In the genomic region with DNA sequence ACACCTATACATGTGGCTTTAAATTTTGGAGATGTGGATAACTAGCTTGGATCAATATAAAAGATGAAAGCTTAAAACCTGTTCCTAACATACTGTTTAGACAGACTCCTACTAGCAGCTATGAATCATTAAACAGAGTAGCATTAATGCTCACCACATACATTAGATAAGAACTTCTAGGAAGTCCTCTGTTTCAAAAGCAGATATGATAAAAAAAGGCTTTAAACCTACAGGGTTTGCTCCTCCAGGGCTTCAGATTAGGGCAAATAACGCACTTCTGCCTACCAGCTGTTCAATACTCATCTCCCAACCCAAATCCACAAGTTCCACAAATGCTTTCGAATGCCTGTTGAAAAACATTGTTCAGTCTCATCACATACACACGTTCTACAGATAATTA, we compare ENCODE assay signal across 8 cellular contexts. TPM values are rescaled to one million over a fixed set of nuclear protein-coding genes. Genes with fewer than 3 reads are reported as not detected.
A peak's percentile ranks its signal among the peaks of the same experiment; 100 is the strongest.
DNase-seq lines count a peak whose midpoint lies in the region; ATAC-seq, FAIRE-seq and TF ChIP-seq lines count a peak whose summit lies in the region.

No MANE protein-coding gene starts in this region.

- peak overlapping the region; percentile 37 for H3K27ac Mint-ChIP-seq in HFFc6
- H3K27ac Mint-ChIP-seq in activated naive CD8-positive, alpha-beta T cell, result peak overlapping the region; percentile 75

- H3K27ac ChIP-seq in A549 (peak overlapping the region; percentile 92 to 99; a peak in 4 of 6 replicates), tibial artery (peak overlapping the region; percentile 86 to 88)

- DNase-seq in A549 (ENCODE audit: low read depth in 1 of 2, low spot score in 1 of 2), result no peak
- DNase-seq in HFFc6, result peak; percentile 11
- no peak for DNase-seq in kidney epithelial cell (ENCODE audit: low read depth)
- no peak for DNase-seq in tibial artery
- no peak for DNase-seq in stimulated activated CD8-positive, alpha-beta memory T cell treated with anti-CD3 and anti-CD28 coated beads, Interleukin-4, amount 100 ng/mL, for 48 hours

- H3K9me3 Mint-ChIP-seq in HFFc6, result no peaks in the 10 kb centered on the region
- no peaks in the 10 kb centered on the region for H3K9me3 Mint-ChIP-seq in activated naive CD8-positive, alpha-beta T cell (ENCODE audit: low read depth)

- POLR2A ChIA-PET in A549 (lab: Yijun Ruan, JAX), result no interaction called here

- H3K4me3 Mint-ChIP-seq in HFFc6, result peak overlapping the region; percentile 84
- no peak overlapping the region for H3K4me3 Mint-ChIP-seq in activated naive CD8-positive, alpha-beta T cell

- ATAC-seq in A549 (no peak), HG03039 (IDR thresholded peaks at IDR 0.05; ENCODE audit: unreplicated experiment) (no peak), HG02571 (IDR thresholded peaks at IDR 0.05; ENCODE audit: unreplicated experiment) (no peak)

- no peak for TF ChIP-seq EP300 in A549 (IDR thresholded peaks at IDR 0.05)

- peak overlapping the region; percentile 94 for H3K4me2 ChIP-seq in A549

- CTCF ChIA-PET in A549 (lab: Yijun Ruan, JAX), result interaction anchor here (0.6 to 5.6 kb wide), 3 partner anchors 18 to 172 kb away, joined by 3 to 33 read pairs (median 3); no protein-coding TSS in a partner anchor

- no peak for TF ChIP-seq RAD21 in A549 (conservative IDR thresholded peaks at IDR 0.05 in 1 of 2, IDR thresholded peaks at IDR 0.05 in 1 of 2)

- TF ChIP-seq CTCF in A549 (IDR thresholded peaks at IDR 0.05) (no peak), HFFc6 (IDR thresholded peaks at IDR 0.05) (no peak), kidney epithelial cell (IDR thresholded peaks at IDR 0.05; ENCODE audit: insufficient read depth, low read length, poor library complexity, severe bottlenecking) (no peak), tibial artery (IDR thresholded peaks at IDR 0.05) (no peak)

- intact Hi-C loops in tibial artery (cut with DNase I; ENCODE audit: low total_unique reads), result loop anchor here (5.0 kb wide), 1 partner anchor 169 kb away; no protein-coding TSS in a partner anchor

- WGBS in A549 (ENCODE audit: missing lambda C conversion rate), result 18% methylated on average over 3 of the region's 3 CpGs

- H3K4me1 Mint-ChIP-seq in HFFc6 (ENCODE audit: low read depth), result 0 out of 2 replicates have a peak, but pooled peaks cover 9% of the 10 kb centered on the region
- H3K4me1 Mint-ChIP-seq in activated naive CD8-positive, alpha-beta T cell (ENCODE audit: low read depth), result peaks cover 14% of the 10 kb centered on the region

- H3K27me3 ChIP-seq in kidney epithelial cell (ENCODE audit: control insufficient read depth, insufficient read depth, low read length) (no peaks in the 10 kb centered on the region), tibial artery (no peaks in the 10 kb centered on the region)

- H3K36me3 ChIP-seq in kidney epithelial cell (ENCODE audit: control insufficient read depth, insufficient read depth, low read length) (no peaks in the 10 kb centered on the region), tibial artery (no peaks in the 10 kb centered on the region)

- no peaks in the 10 kb centered on the region for H3K27me3 Mint-ChIP-seq in HFFc6 (ENCODE audit: insufficient read depth)
- no peaks in the 10 kb centered on the region for H3K27me3 Mint-ChIP-seq in activated naive CD8-positive, alpha-beta T cell

- H3K4me3 ChIP-seq in A549 (peak overlapping the region; percentile 96), kidney epithelial cell (ENCODE audit: low read depth, low read length) (peak overlapping the region; percentile 90), tibial artery (peak overlapping the region; percentile 86 to 98)

- H3K9me3 ChIP-seq in A549 (no peaks in the 10 kb centered on the region), tibial artery (no peaks in the 10 kb centered on the region)

- H3K4me1 ChIP-seq in A549 (peaks cover 35% of the 10 kb centered on the region; the same call in 2 of the 3 replicates), tibial artery (peaks cover 0 to 50% (median 31%) of the 10 kb centered on the region in 4 donors)

- no peak for TF ChIP-seq POLR2A in A549 (IDR thresholded peaks at IDR 0.05; ENCODE audit: low read length)

- H3K36me3 Mint-ChIP-seq in HFFc6 (ENCODE audit: low read depth), result no peaks in the 10 kb centered on the region
- H3K36me3 Mint-ChIP-seq in activated naive CD8-positive, alpha-beta T cell, result no peaks in the 10 kb centered on the region

- FAIRE-seq in A549 (lab: Jason Lieb, UNC), result no peak

TF ChIP-seq in A549, 52 proteins besides CTCF, POLR2A, EP300 and RAD21:
- no peak for TF ChIP-seq HOXB5 (CRISPR knock-in tag; IDR thresholded peaks at IDR 0.05)
- TF ChIP-seq PHF8 (IDR thresholded peaks at IDR 0.05; ENCODE audit: borderline replicate concordance, low read depth), result no peak
- no peak for TF ChIP-seq KDM1A (IDR thresholded peaks at IDR 0.05; ENCODE audit: low read depth)
- TF ChIP-seq ZC3H11A (IDR thresholded peaks at IDR 0.05), result no peak
- TF ChIP-seq CHD2 (IDR thresholded peaks at IDR 0.05; ENCODE audit: low read length, partially characterized antibody), result no peak
- TF ChIP-seq GATA3 (IDR thresholded peaks at IDR 0.05; ENCODE audit: borderline replicate concordance), result no peak
- no peak for TF ChIP-seq NPAS2 (CRISPR knock-in tag; IDR thresholded peaks at IDR 0.05; ENCODE audit: borderline replicate concordance)
- TF ChIP-seq MAFK (IDR thresholded peaks at IDR 0.05; ENCODE audit: partially characterized antibody), result no peak
- TF ChIP-seq POLR2AphosphoS2 (conservative IDR thresholded peaks at IDR 0.05; ENCODE audit: low read length), result no peak
- TF ChIP-seq ZNF302 (CRISPR knock-in tag; IDR thresholded peaks at IDR 0.05), result no peak
- TF ChIP-seq ESRRA (IDR thresholded peaks at IDR 0.05; ENCODE audit: borderline replicate concordance, low read length), result no peak
- no peak for TF ChIP-seq RCOR1 (IDR thresholded peaks at IDR 0.05; ENCODE audit: low read depth, low read length)
- TF ChIP-seq RNF2 (IDR thresholded peaks at IDR 0.05; ENCODE audit: borderline replicate concordance, low read depth), result no peak
- no peak for TF ChIP-seq EHF (CRISPR knock-in tag; IDR thresholded peaks at IDR 0.05)
- TF ChIP-seq JUN (IDR thresholded peaks at IDR 0.05), result no peak
- TF ChIP-seq, protein P1, sequence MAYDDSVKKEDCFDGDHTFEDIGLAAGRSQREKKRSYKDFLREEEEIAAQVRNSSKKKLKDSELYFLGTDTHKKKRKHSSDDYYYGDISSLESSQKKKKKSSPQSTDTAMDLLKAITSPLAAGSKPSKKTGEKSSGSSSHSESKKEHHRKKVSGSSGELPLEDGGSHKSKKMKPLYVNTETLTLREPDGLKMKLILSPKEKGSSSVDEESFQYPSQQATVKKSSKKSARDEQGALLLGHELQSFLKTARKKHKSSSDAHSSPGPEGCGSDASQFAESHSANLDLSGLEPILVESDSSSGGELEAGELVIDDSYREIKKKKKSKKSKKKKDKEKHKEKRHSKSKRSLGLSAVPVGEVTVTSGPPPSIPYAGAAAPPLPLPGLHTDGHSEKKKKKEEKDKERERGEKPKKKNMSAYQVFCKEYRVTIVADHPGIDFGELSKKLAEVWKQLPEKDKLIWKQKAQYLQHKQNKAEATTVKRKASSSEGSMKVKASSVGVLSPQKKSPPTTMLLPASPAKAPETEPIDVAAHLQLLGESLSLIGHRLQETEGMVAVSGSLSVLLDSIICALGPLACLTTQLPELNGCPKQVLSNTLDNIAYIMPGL (CRISPR knock-in tag; IDR thresholded peaks at IDR 0.05; ENCODE audit: borderline replicate concordance), result no peak
- TF ChIP-seq TFCP2L1 (CRISPR knock-in tag; IDR thresholded peaks at IDR 0.05), result no peak

RNA-seq across cellular contexts. Expression of a gene that starts 1.5 kb away (rescaled TPM):
- polyA plus RNA-seq in A549 (2011; rRNA removed) (34.2 and 36.4 TPM in 2 replicates), A549 (2017; fragmentation: RNase III; extraction: RNeasy Plus Mini Kit Qiagen cat#74134 plus additional on column Dnase treatment) (16.3 to 18.9 TPM (median 16.8 TPM) in 3 replicates)
- polyA plus RNA-seq in A549 (2012; cell fraction: cytosol; rRNA removed), result 16.0 and 19.3 TPM in 2 replicates
- 14.8 and 16.7 TPM in 2 replicates for polyA plus RNA-seq in A549 (2012; cell fraction: nucleus; rRNA removed)
- polyA minus RNA-seq in A549 (2011; rRNA and poly(A)+ RNA removed), result 30.2 and 31.6 TPM in 2 replicates
- 10 to 100 TPM; 21.1 to 29.9 (median 26.2) TPM for total RNA-seq in HFFc6 (2021; fragmentation: NEBNext Ultra II Directional; extraction: Animal tissue kit (Norgen Biotek cat#: 25700))
- total RNA-seq in kidney epithelial cell, result 37.9 and 40.7 TPM in 2 replicates

RNA-seq across cellular contexts. Expression of a gene that starts 42.0 kb away (rescaled TPM):
- polyA plus RNA-seq in A549 (2011; rRNA removed) (27.1 and 40.3 TPM in 2 replicates), A549 (2017; fragmentation: RNase III; extraction: RNeasy Plus Mini Kit Qiagen cat#74134 plus additional on column Dnase treatment) (60.7 to 65.8 TPM (median 63.3 TPM) in 3 replicates)
- polyA plus RNA-seq in A549 (2012; cell fraction: cytosol; rRNA removed), result 22.5 and 27.1 TPM in 2 replicates
- polyA plus RNA-seq in A549 (2012; cell fraction: nucleus; rRNA removed), result 8.3 and 13.1 TPM in 2 replicates
- polyA minus RNA-seq in A549 (2011; rRNA and poly(A)+ RNA removed), result 3.5 and 4.5 TPM in 2 replicates
- 10 to 100 TPM; 18.3 to 25.5 (median 22.4) TPM for total RNA-seq in HFFc6 (2021; fragmentation: NEBNext Ultra II Directional; extraction: Animal tissue kit (Norgen Biotek cat#: 25700))
- 113 and 119 TPM in 2 replicates for total RNA-seq in kidney epithelial cell
